ENCODE assay signal across 25 cellular contexts in the genomic region with DNA sequence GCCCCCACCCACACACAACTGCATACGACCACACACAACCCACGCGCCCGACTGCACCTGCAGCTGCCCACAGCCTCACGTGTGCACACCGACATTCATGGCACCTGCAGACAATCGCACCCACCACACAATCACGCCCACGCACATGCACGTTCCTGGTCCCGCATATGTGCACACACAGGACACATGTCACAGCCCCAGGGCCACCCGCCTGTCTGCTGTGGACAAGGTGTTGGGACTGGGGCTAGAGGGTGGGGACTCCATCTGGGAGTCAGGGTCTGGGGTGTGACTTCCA. TPM values are rescaled to one million over a fixed set of nuclear protein-coding genes. Genes with fewer than 3 reads are reported as not detected.
"Had no signal": no experiment of that assay in that cellular context is flagged by ENCODE, and none has a peak within 500 bp of the region (broad histone marks: within the 10 kb centered on the region; RNA-seq: fewer than 3 reads in every experiment).

No MANE protein-coding gene starts in this region.

- H3K4me1 Mint-ChIP-seq: endodermal cell, nephron had no signal

- H3K4me3 ChIP-seq: coronary artery, hepatocyte, lung, psoas muscle, spleen, stomach, thoracic aorta, transverse colon had no signal

- H3K27me3 ChIP-seq: hepatocyte, neutrophil, spleen, stomach, transverse colon had no signal

- H3K4me1 ChIP-seq: psoas muscle, spleen, transverse colon had no signal

- H3K9me3 Mint-ChIP-seq: endodermal cell, nephron had no signal

- H3K27ac Mint-ChIP-seq: endodermal cell, nephron had no signal

- ATAC-seq: left colon, left ventricle myocardium superior, psoas muscle, sciatic nerve had no signal

- H3K36me3 ChIP-seq: transverse colon had no signal

- H3K27ac ChIP-seq: coronary artery, hepatocyte, neutrophil, psoas muscle, spleen, stomach, thoracic aorta, transverse colon had no signal

- DNase-seq: effector CD4-positive, alpha-beta T cell; endodermal cell; foreskin melanocyte; kidney; left colon; left ventricle myocardium superior; mesenchymal stem cell; midbrain; psoas muscle; retina; spleen; stimulated activated CD4-positive, alpha-beta T cell treated with anti-CD3 and anti-CD28 coated beads, Interleukin-15, amount 100 ng/mL, for 24 hours; stimulated activated CD4-positive, alpha-beta T cell treated with anti-CD3 and anti-CD28 coated beads, Interleukin-1b, Interleukin-23, amount 100 ng/mL, for 48 hours; stimulated activated CD4-positive, alpha-beta T cell treated with anti-CD3 and anti-CD28 coated beads, Interleukin-4, amount 100 ng/mL, for 4 hours; stimulated activated naive CD4-positive, alpha-beta T cell; stomach; transverse colon had no signal

- H3K4me3 Mint-ChIP-seq: endodermal cell, nephron had no signal

- H3K9me3 ChIP-seq: neutrophil, psoas muscle, spleen, stomach, thoracic aorta, transverse colon had no signal

RNA-seq across cellular contexts. Expression of gene ARHGEF16, which starts 56.4 kb away (rescaled TPM):
- total RNA-seq: osteoblast had no signal
